ENCODE assay signal across 14 cellular contexts in genomic region chr2:20074001-20074648, GRCh38. TPM values are rescaled to one million over a fixed set of nuclear protein-coding genes. Genes with fewer than 3 reads are reported as not detected.
A peak's percentile ranks its signal among the peaks of the same experiment; 100 is the strongest.
DNase-seq lines count a peak whose midpoint lies in the region; ATAC-seq and TF ChIP-seq lines count a peak whose summit lies in the region.
"Had no signal": no experiment of that assay in that cellular context is flagged by ENCODE, and none has a peak within 500 bp of the region (broad histone marks: within the 10 kb centered on the region; RNA-seq: fewer than 3 reads in every experiment).

No MANE protein-coding gene starts in this region.

- no peak for TF ChIP-seq EP300 in transverse colon (IDR thresholded peaks at IDR 0.05; ENCODE audit: low read depth)

- peak; percentile 33 for DNase-seq in NCI-H82 (lab: John Stamatoyannopoulos, UW)
- DNase-seq in NCI-H82 treated with DMSO at 0.1 percent for 48 hours (lab: John Stamatoyannopoulos, UW; ENCODE audit: unreplicated experiment): no peak
- DNase-seq in OCI-M1 (lab: John Stamatoyannopoulos, UW): peak; percentile 56
- peak in 1 of 2 donors; percentile 46 for DNase-seq in heart right ventricle
- peak; percentile 87 for DNase-seq in testis
- no peak for DNase-seq in transverse colon
- no peak for DNase-seq in SW480 (ENCODE audit: low spot score)
- no peak for DNase-seq in SK-N-DZ (ENCODE audit: low spot score)
- DNase-seq: activated naive CD8-positive, alpha-beta T cell treated with anti-CD3 and anti-CD28 coated beads for 36 hours; hypothalamus; naive thymus-derived CD4-positive, alpha-beta T cell; NCI-H187; stimulated activated naive CD8-positive, alpha-beta T cell treated with anti-CD3 and anti-CD28 coated beads, Interleukin-15, amount 100 ng/mL, for 72 hours; SW 1271 had no signal

- H3K9me3 ChIP-seq in heart right ventricle (peaks cover 0 to 10% (median 0%) of the 10 kb centered on the region in 11 donors), testis (no peaks in the 10 kb centered on the region), transverse colon (no peaks in the 10 kb centered on the region)

- H3K4me1 ChIP-seq in heart right ventricle: peaks cover 12 to 46% (median 24%) of the 10 kb centered on the region in 9 donors
- H3K4me1 ChIP-seq in testis: peaks cover 47% of the 10 kb centered on the region
- peaks cover 0 to 14% (median 6%) of the 10 kb centered on the region in 4 donors for H3K4me1 ChIP-seq in transverse colon

- TF ChIP-seq POLR2A in testis (IDR thresholded peaks at IDR 0.05) (no peak), transverse colon (IDR thresholded peaks at IDR 0.05) (no peak)

- H3K4me3 ChIP-seq in heart right ventricle: no peak overlapping the region
- no peak overlapping the region for H3K4me3 ChIP-seq in testis
- no peak overlapping the region for H3K4me3 ChIP-seq in transverse colon

- H3K36me3 ChIP-seq in heart right ventricle (no peaks in the 10 kb centered on the region), testis (ENCODE audit: low read depth, missing control alignments) (no peaks in the 10 kb centered on the region), transverse colon (no peaks in the 10 kb centered on the region)

- WGBS in heart right ventricle, 2 donors: 32 to 34% methylated on average over 9 of the region's 9 CpGs
- WGBS in testis, 2 donors: 30 to 48% methylated on average over 9 of the region's 9 CpGs
- WGBS in transverse colon (ENCODE audit: low coverage in 1 of 2), 2 donors: 50 to 69% methylated on average over 4 to 9 of the region's 9 CpGs

- in situ Hi-C loops in transverse colon (cut with MboI; ENCODE audit: low pct_ligation_motif_present in 1 of 4, low pct_unique_long_range_greater_than_20kb in 1 of 4, low sequenced_read_pairs in 3 of 4): no loop called here

- peak overlapping the region; percentile 63 to 85 (median 82) for H3K27ac ChIP-seq in heart right ventricle
- H3K27ac ChIP-seq in testis: peak overlapping the region; percentile 75 to 80
- H3K27ac ChIP-seq in transverse colon: peak overlapping the region in 2 of 4 donors; percentile 9 to 83

- peak in 1 of 8 donors; percentile 3 for ATAC-seq in heart right ventricle
- ATAC-seq: naive thymus-derived CD4-positive, alpha-beta T cell; stimulated activated naive CD8-positive, alpha-beta T cell treated with anti-CD3 and anti-CD28 coated beads, Interleukin-15, amount 100 ng/mL, for 72 hours had no signal

- TF ChIP-seq CTCF in heart right ventricle (IDR thresholded peaks at IDR 0.05): no peak
- no peak for TF ChIP-seq CTCF in testis (IDR thresholded peaks at IDR 0.05)
- TF ChIP-seq CTCF in transverse colon (IDR thresholded peaks at IDR 0.05): no peak

- H3K27me3 ChIP-seq in heart right ventricle (no peaks in the 10 kb centered on the region), testis (no peaks in the 10 kb centered on the region), transverse colon (no peaks in the 10 kb centered on the region)

- intact Hi-C loops in heart right ventricle (cut with DNase I) (no loop called here), testis (cut with DNase I; ENCODE audit: low total_unique reads) (no loop called here), transverse colon (cut with DNase I; ENCODE audit: low total_unique reads) (no loop called here)

RNA-seq across cellular contexts. Expression of gene LAPTM4A, which starts 22.7 kb away (rescaled TPM):
- total RNA-seq in heart right ventricle (100 to 1,000 TPM; 138 to 325 (median 183) TPM), testis (100 to 1,000 TPM; 331 to 431 TPM), transverse colon (100 to 1,000 TPM in 2 of 4 donors, 10 to 100 TPM in 2; 19.3 to 122 (median 75.3) TPM)
- polyA plus RNA-seq in heart right ventricle (100 to 1,000 TPM in 1 of 2 donors, 10 to 100 TPM in 1; 83.3 to 208 TPM), testis (ENCODE audit: insufficient read depth, low read depth, low replicate concordance) (712 TPM)
- 49.3 and 50.3 TPM in 2 replicates for polyA plus RNA-seq in SK-N-DZ (2014; cell fraction: cytosol; rRNA removed)
- polyA plus RNA-seq in SK-N-DZ (2014; cell fraction: nucleus; rRNA removed): 24.4 and 25.4 TPM in 2 replicates

Comparison
In these comparisons a context has a peak if more than half of its experiments do, and no peak if none do; other contexts are left out.
1. DNase-seq: peak in NCI-H82 (single experiment), OCI-M1 (single experiment) and testis (single experiment); none in NCI-H82 treated with DMSO at 0.1 percent for 48 hours (single experiment), transverse colon (single experiment), SW480 (single experiment) and SK-N-DZ (single experiment).